In the genomic region with DNA sequence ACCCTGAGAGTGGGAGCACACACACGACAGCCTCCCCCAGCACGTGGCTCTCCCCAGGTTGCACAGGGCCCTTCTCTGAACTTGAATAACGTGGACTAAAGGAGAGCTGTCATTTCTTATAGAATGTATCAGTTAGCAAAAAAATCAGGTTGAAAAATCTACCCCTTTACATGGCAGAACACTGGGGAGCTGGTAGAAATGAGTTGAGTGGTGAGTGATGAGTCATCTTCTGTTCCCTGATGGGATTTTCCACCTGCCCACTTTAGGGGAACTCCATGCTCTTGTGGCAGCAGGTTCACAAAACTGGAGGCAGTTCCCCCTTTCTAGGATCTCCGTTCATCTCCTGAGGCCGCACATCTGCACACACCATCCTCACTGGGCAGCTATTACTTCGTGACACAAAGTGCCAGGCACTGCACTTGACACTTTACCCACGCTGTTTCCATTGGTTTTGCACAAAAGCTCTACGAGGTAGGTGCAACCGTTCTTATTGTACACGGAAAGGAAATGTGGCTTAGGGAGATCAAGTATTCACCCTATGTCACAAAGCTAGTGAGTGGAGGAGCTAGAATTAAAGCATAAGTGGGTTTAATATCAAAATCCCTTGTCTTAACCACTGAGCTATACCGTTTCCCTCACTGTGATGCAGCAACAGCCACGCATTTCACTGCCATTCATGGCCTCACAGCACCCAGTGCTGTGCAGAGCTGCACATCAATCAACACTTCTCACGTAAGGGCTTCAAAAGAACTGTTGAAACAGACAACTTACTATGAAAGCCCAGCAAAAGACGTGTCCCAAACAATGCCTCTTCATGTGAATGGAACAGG, we compare ENCODE assay signal across 8 cellular contexts.
DNase-seq lines count a peak whose midpoint lies in the region.

No MANE protein-coding gene starts in this region.

- intact Hi-C loops in activated CD4-positive, alpha-beta memory T cell treated with anti-CD3 and anti-CD28 coated beads for 36 hours (cut with micrococcal nuclease): loop anchor here (1.0 to 5.0 kb wide), 4 partner anchors 12 to 121 kb away; no protein-coding TSS in a partner anchor

- H3K27ac Mint-ChIP-seq in activated CD4-positive, alpha-beta memory T cell treated with anti-CD3 and anti-CD28 coated beads for 36 hours: peak overlapping the region; percentile 91

- H3K9me3 Mint-ChIP-seq in activated CD4-positive, alpha-beta memory T cell treated with anti-CD3 and anti-CD28 coated beads for 36 hours: no peaks in the 10 kb centered on the region

- POLR2A ChIA-PET in activated CD4-positive, alpha-beta memory T cell treated with anti-CD3 and anti-CD28 coated beads for 36 hours (lab: Charles Lee): interaction anchor here (0.8 to 1.6 kb wide), 8 partner anchors 9 to 175 kb away, joined by 3 to 10 read pairs (median 4); no protein-coding TSS in a partner anchor

- H3K27me3 Mint-ChIP-seq in activated CD4-positive, alpha-beta memory T cell treated with anti-CD3 and anti-CD28 coated beads for 36 hours: no peaks in the 10 kb centered on the region

- peaks cover 80% of the 10 kb centered on the region for H3K4me1 Mint-ChIP-seq in activated CD4-positive, alpha-beta memory T cell treated with anti-CD3 and anti-CD28 coated beads for 36 hours (ENCODE audit: low read depth)

- H3K36me3 Mint-ChIP-seq in activated CD4-positive, alpha-beta memory T cell treated with anti-CD3 and anti-CD28 coated beads for 36 hours: peaks cover 29% of the 10 kb centered on the region

- H3K4me3 Mint-ChIP-seq in activated CD4-positive, alpha-beta memory T cell treated with anti-CD3 and anti-CD28 coated beads for 36 hours: peak overlapping the region; percentile 38

- DNase-seq in HCEC 1CT: peak; percentile 7
- DNase-seq in activated CD4-positive, alpha-beta memory T cell treated with anti-CD3 and anti-CD28 coated beads for 36 hours: peak; percentile 84
- DNase-seq in globus pallidus (ENCODE audit: low spot score): peak; percentile 43
- peak; percentile 40 for DNase-seq in stimulated activated CD8-positive, alpha-beta memory T cell treated with anti-CD3 and anti-CD28 coated beads, Interleukin-12 subunit alpha, Interleukin-12 subunit beta, amount 100 ng/mL, for 4 hours (ENCODE audit: low read depth)
- DNase-seq in NCI-H446 (lab: John Stamatoyannopoulos, UW): no peak
- DNase-seq in HPDE6-E6E7 (ENCODE audit: extremely low spot score): no peak
- no peak for DNase-seq in kidney glomerular epithelial cell (lab: John Stamatoyannopoulos, UW)
- DNase-seq in midbrain (lab: John Stamatoyannopoulos, UW): no peak

- CTCF ChIA-PET in activated CD4-positive, alpha-beta memory T cell treated with anti-CD3 and anti-CD28 coated beads for 36 hours (lab: Charles Lee): interaction anchor here (0.6 to 5.2 kb wide), 14 partner anchors 8 to 207 kb away, joined by 3 to 43 read pairs (median 4); partner anchors contain the start of gene RNF216

Comparison
In these comparisons a context has a peak if more than half of its experiments do, and no peak if none do; other contexts are left out.
1. DNase-seq: peak in HCEC 1CT (single experiment), activated CD4-positive, alpha-beta memory T cell treated with anti-CD3 and anti-CD28 coated beads for 36 hours (single experiment), globus pallidus (single experiment) and stimulated activated CD8-positive, alpha-beta memory T cell treated with anti-CD3 and anti-CD28 coated beads, Interleukin-12 subunit alpha, Interleukin-12 subunit beta, amount 100 ng/mL, for 4 hours (single experiment); none in NCI-H446 (0 of 2), HPDE6-E6E7 (single experiment), kidney glomerular epithelial cell (single experiment) and midbrain (single experiment).